ENCODE assay signal across 20 cellular contexts in the genomic region with DNA sequence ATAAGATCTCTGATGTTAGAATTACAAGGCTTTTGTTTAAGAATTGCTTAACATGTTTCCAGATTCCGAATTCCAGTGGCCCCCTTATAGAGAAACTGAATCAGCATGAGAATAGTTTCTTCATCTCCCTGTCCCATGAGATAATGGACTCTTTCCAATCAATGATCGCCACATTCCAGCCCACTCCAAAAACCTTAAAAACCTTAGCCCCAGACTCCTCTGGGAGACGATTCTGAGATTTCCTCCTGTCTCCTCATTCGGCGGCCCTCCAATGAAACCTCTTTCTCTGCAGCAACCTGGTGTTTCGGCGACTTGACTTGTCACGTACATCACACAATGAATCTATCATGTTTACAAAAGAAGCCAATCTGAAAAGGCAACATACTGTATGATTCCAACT.
"Had no signal": no experiment of that assay in that cellular context is flagged by ENCODE, and none has a peak within 500 bp of the region (broad histone marks: within the 10 kb centered on the region; RNA-seq: fewer than 3 reads in every experiment).

No MANE protein-coding gene starts in this region.

- DNase-seq: effector memory CD4-positive, alpha-beta T cell; gastrocnemius medialis; glutamatergic neuron; kidney glomerular epithelial cell; mammary epithelial cell; mucosa of descending colon; naive thymus-derived CD8-positive, alpha-beta T cell; sigmoid colon; stimulated activated CD4-positive, alpha-beta T cell treated with anti-CD3 and anti-CD28 coated beads, Interleukin-2, amount 100 ng/mL, for 24 hours; stimulated activated CD4-positive, alpha-beta T cell treated with anti-CD3 and anti-CD28 coated beads, Interleukin-4, amount 100 ng/mL, for 4 hours; stimulated activated naive CD4-positive, alpha-beta T cell; stomach; substantia nigra; trophoblast cell had no signal

- H3K9me3 ChIP-seq: esophagus muscularis mucosa, gastrocnemius medialis, mucosa of descending colon, sigmoid colon, stomach, thoracic aorta had no signal

- ATAC-seq: gastrocnemius medialis; left lobe of liver; mucosa of descending colon; naive thymus-derived CD8-positive, alpha-beta T cell had no signal

- H3K4me1 ChIP-seq: esophagus muscularis mucosa, gastrocnemius medialis, sigmoid colon, stomach had no signal

- H3K36me3 ChIP-seq: esophagus muscularis mucosa, gastrocnemius medialis, sigmoid colon, stomach, thoracic aorta had no signal

- H3K4me1 Mint-ChIP-seq: naive thymus-derived CD8-positive, alpha-beta T cell had no signal

- H3K27ac ChIP-seq: epithelial cell of prostate, esophagus muscularis mucosa, gastrocnemius medialis, sigmoid colon, skin epidermis, stomach, thoracic aorta had no signal

- H3K36me3 Mint-ChIP-seq: naive thymus-derived CD8-positive, alpha-beta T cell had no signal

- H3K27me3 ChIP-seq: esophagus muscularis mucosa, gastrocnemius medialis, sigmoid colon, stomach had no signal

- H3K4me3 Mint-ChIP-seq: naive thymus-derived CD8-positive, alpha-beta T cell had no signal

- H3K4me3 ChIP-seq: esophagus muscularis mucosa, gastrocnemius medialis, mucosa of descending colon, sigmoid colon, skin epidermis, stomach, thoracic aorta had no signal

- FAIRE-seq: islet of Langerhans had no signal
